1 cellular context compared by ENCODE assay signal in genomic region chr5:56091664-56092063, GRCh38.
TF ChIP-seq lines count a peak whose summit lies in the region.

No MANE protein-coding gene starts in this region.

TF ChIP-seq in A549, 52 proteins besides CTCF, POLR2A, EP300 and RAD21 (continued from another document):
- TF ChIP-seq PBX3 (IDR thresholded peaks at IDR 0.05) (no peak), KDM5A (IDR thresholded peaks at IDR 0.05) (no peak), ZNF302 (CRISPR knock-in tag; IDR thresholded peaks at IDR 0.05) (no peak), NPAS2 (CRISPR knock-in tag; IDR thresholded peaks at IDR 0.05; ENCODE audit: borderline replicate concordance) (no peak)
